ENCODE assay signal across 4 cellular contexts in the genomic region with DNA sequence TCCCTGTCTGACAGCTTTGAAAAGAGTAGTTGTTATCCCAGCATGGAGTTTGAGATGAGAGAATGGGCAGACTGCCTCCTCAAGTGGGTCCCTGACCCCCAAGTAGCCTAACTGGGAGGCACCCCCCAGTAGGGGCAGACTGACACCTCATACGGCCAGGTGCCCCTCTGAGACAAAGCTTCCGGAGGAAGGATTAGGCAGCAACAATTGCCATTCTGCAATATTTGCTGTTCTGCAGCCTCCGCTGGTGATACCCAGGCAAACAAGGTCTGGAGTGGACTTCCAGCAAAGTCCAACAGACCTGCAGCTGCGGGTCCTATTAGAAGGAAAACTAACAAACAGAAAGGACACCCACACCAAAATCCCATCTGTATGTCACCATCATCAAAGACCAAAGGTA. TPM values are rescaled to one million over a fixed set of nuclear protein-coding genes. Genes with fewer than 3 reads are reported as not detected.
"Had no signal": no experiment of that assay in that cellular context is flagged by ENCODE, and none has a peak within 500 bp of the region (broad histone marks: within the 10 kb centered on the region; RNA-seq: fewer than 3 reads in every experiment).

No MANE protein-coding gene starts in this region.

RNA-seq across cellular contexts. Expression of gene C11orf65, which starts 25.9 kb away (rescaled TPM):
- total RNA-seq: dermis blood vessel endothelial cell, dermis microvascular lymphatic vessel endothelial cell, endothelial cell of umbilical vein, glomerular endothelial cell had no signal
- polyA plus RNA-seq: endothelial cell of umbilical vein had no signal
